ENCODE assay signal across 17 cellular contexts in the genomic region with DNA sequence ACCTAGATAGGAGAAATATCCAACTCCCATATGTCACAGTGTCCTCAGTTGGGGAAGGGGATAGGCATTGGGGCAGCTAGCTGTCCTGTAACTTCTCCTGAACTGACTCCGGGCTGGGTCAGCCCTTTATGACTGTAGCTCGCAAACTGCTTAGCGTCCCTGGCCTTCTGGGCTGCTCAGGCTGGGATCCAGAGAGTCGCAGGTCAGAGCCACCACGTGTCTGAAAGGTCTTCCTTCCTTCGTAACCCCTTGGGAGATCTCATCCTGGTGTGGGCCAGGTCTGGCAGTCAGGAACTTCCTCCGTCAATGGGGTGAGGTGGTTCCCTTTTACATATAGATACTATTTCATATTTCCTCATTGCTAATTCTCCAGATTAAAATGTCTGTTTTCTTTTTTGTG. TPM values are rescaled to one million over a fixed set of nuclear protein-coding genes. Genes with fewer than 3 reads are reported as not detected.
A peak's percentile ranks its signal among the peaks of the same experiment; 100 is the strongest.
DNase-seq lines count a peak whose midpoint lies in the region; ATAC-seq and TF ChIP-seq lines count a peak whose summit lies in the region.
"Had no signal": no experiment of that assay in that cellular context is flagged by ENCODE, and none has a peak within 500 bp of the region (broad histone marks: within the 10 kb centered on the region; RNA-seq: fewer than 3 reads in every experiment).

No MANE protein-coding gene starts in this region.

- H3K36me3 Mint-ChIP-seq in CD4-positive, CD25-positive, alpha-beta regulatory T cell = peaks cover 39% of the 10 kb centered on the region
- H3K36me3 Mint-ChIP-seq in osteocyte (ENCODE audit: unreplicated experiment) (peaks cover 49% of the 10 kb centered on the region), endodermal cell (ENCODE audit: low read depth) (peaks cover 3% of the 10 kb centered on the region)

- peaks cover 0 to 15% (median 6%) of the 10 kb centered on the region in 4 donors for H3K4me1 Mint-ChIP-seq in CD4-positive, CD25-positive, alpha-beta regulatory T cell
- peaks cover 60% of the 10 kb centered on the region for H3K4me1 Mint-ChIP-seq in osteocyte (ENCODE audit: unreplicated experiment)
- no peaks in the 10 kb centered on the region for H3K4me1 Mint-ChIP-seq in endodermal cell

- H3K9ac ChIP-seq in BLaER1 (no peak overlapping the region), endodermal cell (ENCODE audit: extremely low read depth, low read length, poor library complexity, severe bottlenecking) (no peak overlapping the region)
- H3K9ac ChIP-seq: GM23248 had no signal

- WGBS in endodermal cell (ENCODE audit: insufficient coverage in 1 of 2, insufficient read length in 1 of 2), 2 experiments = 86 to 88% methylated on average over 6 of the region's 7 CpGs

- no peak for DNase-seq in CD4-positive, CD25-positive, alpha-beta regulatory T cell
- DNase-seq in dermis microvascular lymphatic vessel endothelial cell (ENCODE audit: low read depth in 2 of 2) = peak; percentile 15 to 43
- no peak for DNase-seq in osteocyte (ENCODE audit: extremely low spot score, unreplicated experiment)
- DNase-seq in endodermal cell = no peak
- DNase-seq in activated naive CD4-positive, alpha-beta T cell treated with anti-CD3 and anti-CD28 coated beads, Interleukin-2, amount 50 U/mL, for 16 hours = no peak
- DNase-seq in effector memory CD4-positive, alpha-beta T cell = no peak
- DNase-seq: C1 segment of cervical spinal cord; Caco-2; GM23248; KBM-7; NCI-H1092; NCI-H69; NK-92 treated with Interleukin-12 subunit alpha and Interleukin-12 subunit beta, amount 100 ng/mL, for 24 hours; OCI-M1; RPMI8226 had no signal

- peaks cover 31% of the 10 kb centered on the region for H3K36me3 ChIP-seq in BLaER1
- peaks cover 47% of the 10 kb centered on the region for H3K36me3 ChIP-seq in CD4-positive, CD25-positive, alpha-beta regulatory T cell (ENCODE audit: control insufficient read depth, insufficient read depth, low read length)
- H3K36me3 ChIP-seq in endodermal cell (ENCODE audit: control insufficient read depth, insufficient read depth, low read length) = peaks cover 14% of the 10 kb centered on the region
- peaks cover 45% of the 10 kb centered on the region for H3K36me3 ChIP-seq in effector memory CD4-positive, alpha-beta T cell (ENCODE audit: control insufficient read depth, insufficient read depth, low read length)

- H3K9me3 Mint-ChIP-seq in CD4-positive, CD25-positive, alpha-beta regulatory T cell = peaks cover 0 to 3% (median 0%) of the 10 kb centered on the region in 7 donors
- H3K9me3 Mint-ChIP-seq in osteocyte (ENCODE audit: unreplicated experiment) (no peaks in the 10 kb centered on the region), endodermal cell (no peaks in the 10 kb centered on the region)

- no peaks in the 10 kb centered on the region for H4K20me1 ChIP-seq in BLaER1

- no peak overlapping the region for H3K4me3 Mint-ChIP-seq in CD4-positive, CD25-positive, alpha-beta regulatory T cell
- H3K4me3 Mint-ChIP-seq in osteocyte (ENCODE audit: unreplicated experiment) = no peak overlapping the region
- no peak overlapping the region for H3K4me3 Mint-ChIP-seq in endodermal cell

- H3K4me1 ChIP-seq in BLaER1 = peaks cover 24% of the 10 kb centered on the region
- H3K4me1 ChIP-seq in CD4-positive, CD25-positive, alpha-beta regulatory T cell (ENCODE audit: control insufficient read depth, insufficient read depth, low read length, poor library complexity, severe bottlenecking) = no peaks in the 10 kb centered on the region
- no peaks in the 10 kb centered on the region for H3K4me1 ChIP-seq in endodermal cell (ENCODE audit: control insufficient read depth, insufficient read depth, low read length)
- no peaks in the 10 kb centered on the region for H3K4me1 ChIP-seq in effector memory CD4-positive, alpha-beta T cell (ENCODE audit: control insufficient read depth, insufficient read depth, low read length, poor library complexity, severe bottlenecking)

- no peaks in the 10 kb centered on the region for H3K27me3 Mint-ChIP-seq in CD4-positive, CD25-positive, alpha-beta regulatory T cell
- H3K27me3 Mint-ChIP-seq in osteocyte (ENCODE audit: unreplicated experiment) (no peaks in the 10 kb centered on the region), endodermal cell (ENCODE audit: insufficient read depth) (no peaks in the 10 kb centered on the region)

- ATAC-seq in CD4-positive, CD25-positive, alpha-beta regulatory T cell (ENCODE audit: low read depth in 2 of 2) = no peak
- ATAC-seq: HCT116 had no signal

- H3K4me3 ChIP-seq in BLaER1 (no peak overlapping the region), endodermal cell (ENCODE audit: low read length) (no peak overlapping the region)
- no peak overlapping the region for H3K4me3 ChIP-seq in CD4-positive, CD25-positive, alpha-beta regulatory T cell (ENCODE audit: low read depth, low read length)
- no peak overlapping the region for H3K4me3 ChIP-seq in effector memory CD4-positive, alpha-beta T cell (ENCODE audit: insufficient read depth, low read depth, low read length, poor library complexity, severe bottlenecking)
- H3K4me3 ChIP-seq: GM23248 had no signal

- H3K4me2 ChIP-seq in BLaER1 = peak overlapping the region; percentile 68

- peak overlapping the region in 2 of 3 donors; percentile 31 to 44 for H3K27ac Mint-ChIP-seq in CD4-positive, CD25-positive, alpha-beta regulatory T cell
- H3K27ac Mint-ChIP-seq in osteocyte (ENCODE audit: unreplicated experiment) (peak overlapping the region; percentile 42), endodermal cell (no peak overlapping the region)

- no peak overlapping the region for H3K27ac ChIP-seq in BLaER1
- no peak overlapping the region for H3K27ac ChIP-seq in CD4-positive, CD25-positive, alpha-beta regulatory T cell (ENCODE audit: insufficient read depth, low read length, poor library complexity, severe bottlenecking)
- H3K27ac ChIP-seq in endodermal cell (ENCODE audit: low read depth, low read length) = no peak overlapping the region
- H3K27ac ChIP-seq in effector memory CD4-positive, alpha-beta T cell (ENCODE audit: insufficient read depth, low read length, poor library complexity, severe bottlenecking) = no peak overlapping the region
- H3K27ac ChIP-seq: GM23248 had no signal

- H3K9me3 ChIP-seq in BLaER1 = no peaks in the 10 kb centered on the region
- H3K9me3 ChIP-seq in CD4-positive, CD25-positive, alpha-beta regulatory T cell (ENCODE audit: control insufficient read depth in 2 of 2, low read length in 2 of 2) = no peaks in the 10 kb centered on the region
- no peaks in the 10 kb centered on the region for H3K9me3 ChIP-seq in endodermal cell (ENCODE audit: control insufficient read depth, low read length)
- no peaks in the 10 kb centered on the region for H3K9me3 ChIP-seq in effector memory CD4-positive, alpha-beta T cell (ENCODE audit: control insufficient read depth, low read length)
- H3K9me3 ChIP-seq: Caco-2 had no signal

- no peaks in the 10 kb centered on the region for H3K27me3 ChIP-seq in BLaER1
- H3K27me3 ChIP-seq in CD4-positive, CD25-positive, alpha-beta regulatory T cell (ENCODE audit: control insufficient read depth, insufficient read depth, low read length) = no peaks in the 10 kb centered on the region
- H3K27me3 ChIP-seq in endodermal cell (ENCODE audit: control insufficient read depth, insufficient read depth, low read length, poor library complexity, severe bottlenecking) = no peaks in the 10 kb centered on the region
- H3K27me3 ChIP-seq in effector memory CD4-positive, alpha-beta T cell (replicated peaks; ENCODE audit: control insufficient read depth, insufficient read depth, low read length, poor library complexity, severe bottlenecking) = no peaks in the 10 kb centered on the region

- TF ChIP-seq CTCF in osteocyte (IDR thresholded peaks at IDR 0.05) (no peak), endodermal cell (conservative IDR thresholded peaks at IDR 0.05) (no peak)

RNA-seq across cellular contexts. Expression of a gene that starts 28.8 kb away (rescaled TPM):
- 11.6 TPM for total RNA-seq in CD4-positive, CD25-positive, alpha-beta regulatory T cell
- 10 to 100 TPM in 2 of 4 donors, 1 to 10 TPM in 2; 8.3 to 13.9 (median 9.8) TPM for polyA plus RNA-seq in CD4-positive, CD25-positive, alpha-beta regulatory T cell
- total RNA-seq in dermis microvascular lymphatic vessel endothelial cell (11.6 and 17.8 TPM in 2 replicates), osteocyte (15.0 and 16.6 TPM in 2 replicates), endodermal cell (10 to 100 TPM; 13.0 to 16.4 TPM)
- polyA plus RNA-seq in endodermal cell (2013, experiment 1 of 2) = 21.8 TPM
- 20.2 TPM for polyA plus RNA-seq in endodermal cell (2013, experiment 2 of 2)

RNA-seq across cellular contexts. Expression of a gene that starts 58.6 kb away (rescaled TPM):
- total RNA-seq in CD4-positive, CD25-positive, alpha-beta regulatory T cell = 16.9 TPM
- polyA plus RNA-seq in CD4-positive, CD25-positive, alpha-beta regulatory T cell = 10 to 100 TPM in 1 of 4 donors, 1 to 10 TPM in 3; 5.7 to 12.0 (median 9.7) TPM
- total RNA-seq in dermis microvascular lymphatic vessel endothelial cell (9.5 and 9.9 TPM in 2 replicates), osteocyte (20.4 and 21.1 TPM in 2 replicates), endodermal cell (10 to 100 TPM; 29.4 to 35.4 TPM)
- 34.0 TPM for polyA plus RNA-seq in endodermal cell (2013, experiment 1 of 2)
- 31.8 TPM for polyA plus RNA-seq in endodermal cell (2013, experiment 2 of 2)

Comparison
In these comparisons a context has a peak if more than half of its experiments do, and no peak if none do; other contexts are left out.
1. DNase-seq: peak in dermis microvascular lymphatic vessel endothelial cell (2 of 2); none in CD4-positive, CD25-positive, alpha-beta regulatory T cell (0 of 3), osteocyte (single experiment), endodermal cell (single experiment), activated naive CD4-positive, alpha-beta T cell treated with anti-CD3 and anti-CD28 coated beads, Interleukin-2, amount 50 U/mL, for 16 hours (single experiment) and effector memory CD4-positive, alpha-beta T cell (0 of 3).